In the genomic region with DNA sequence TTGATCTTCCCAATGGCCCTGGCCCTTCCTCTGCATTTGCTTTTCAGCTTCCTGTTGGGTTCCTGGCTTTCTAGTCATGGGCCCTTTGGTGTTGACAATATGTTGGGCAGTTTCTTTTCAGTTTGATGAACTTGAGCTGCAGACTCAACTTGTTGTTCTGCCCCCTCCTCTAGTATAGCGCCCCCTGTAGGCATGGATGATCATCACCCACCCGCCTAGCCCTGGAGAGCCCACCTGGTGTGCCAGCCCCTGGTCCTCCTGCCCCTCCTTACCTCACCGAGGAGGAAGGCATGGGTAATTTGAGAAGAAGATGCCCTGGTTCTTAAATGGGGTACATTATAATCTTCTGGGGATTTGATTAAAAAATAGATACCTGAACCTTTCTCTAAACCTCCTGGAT, we compare ENCODE assay signal across 3 cellular contexts.
TF ChIP-seq lines count a peak whose summit lies in the region.

No MANE protein-coding gene starts in this region.

TF ChIP-seq in SK-N-SH, 30 proteins besides CTCF, POLR2A, EP300 and RAD21:
- TF ChIP-seq, protein P1, sequence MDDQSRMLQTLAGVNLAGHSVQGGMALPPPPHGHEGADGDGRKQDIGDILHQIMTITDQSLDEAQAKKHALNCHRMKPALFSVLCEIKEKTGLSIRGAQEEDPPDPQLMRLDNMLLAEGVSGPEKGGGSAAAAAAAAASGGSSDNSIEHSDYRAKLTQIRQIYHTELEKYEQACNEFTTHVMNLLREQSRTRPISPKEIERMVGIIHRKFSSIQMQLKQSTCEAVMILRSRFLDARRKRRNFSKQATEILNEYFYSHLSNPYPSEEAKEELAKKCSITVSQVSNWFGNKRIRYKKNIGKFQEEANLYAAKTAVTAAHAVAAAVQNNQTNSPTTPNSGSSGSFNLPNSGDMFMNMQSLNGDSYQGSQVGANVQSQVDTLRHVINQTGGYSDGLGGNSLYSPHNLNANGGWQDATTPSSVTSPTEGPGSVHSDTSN (IDR thresholded peaks at IDR 0.05), result no peak
- no peak for TF ChIP-seq YY1 (IDR thresholded peaks at IDR 0.05; ENCODE audit: low read depth)
- no peak for TF ChIP-seq MEF2A (IDR thresholded peaks at IDR 0.05; ENCODE audit: borderline replicate concordance, low read depth)
- no peak for TF ChIP-seq SMC3 (IDR thresholded peaks at IDR 0.05; ENCODE audit: low read depth, low read length)
- TF ChIP-seq ELF1 (IDR thresholded peaks at IDR 0.05), result no peak
- TF ChIP-seq, protein P2, sequence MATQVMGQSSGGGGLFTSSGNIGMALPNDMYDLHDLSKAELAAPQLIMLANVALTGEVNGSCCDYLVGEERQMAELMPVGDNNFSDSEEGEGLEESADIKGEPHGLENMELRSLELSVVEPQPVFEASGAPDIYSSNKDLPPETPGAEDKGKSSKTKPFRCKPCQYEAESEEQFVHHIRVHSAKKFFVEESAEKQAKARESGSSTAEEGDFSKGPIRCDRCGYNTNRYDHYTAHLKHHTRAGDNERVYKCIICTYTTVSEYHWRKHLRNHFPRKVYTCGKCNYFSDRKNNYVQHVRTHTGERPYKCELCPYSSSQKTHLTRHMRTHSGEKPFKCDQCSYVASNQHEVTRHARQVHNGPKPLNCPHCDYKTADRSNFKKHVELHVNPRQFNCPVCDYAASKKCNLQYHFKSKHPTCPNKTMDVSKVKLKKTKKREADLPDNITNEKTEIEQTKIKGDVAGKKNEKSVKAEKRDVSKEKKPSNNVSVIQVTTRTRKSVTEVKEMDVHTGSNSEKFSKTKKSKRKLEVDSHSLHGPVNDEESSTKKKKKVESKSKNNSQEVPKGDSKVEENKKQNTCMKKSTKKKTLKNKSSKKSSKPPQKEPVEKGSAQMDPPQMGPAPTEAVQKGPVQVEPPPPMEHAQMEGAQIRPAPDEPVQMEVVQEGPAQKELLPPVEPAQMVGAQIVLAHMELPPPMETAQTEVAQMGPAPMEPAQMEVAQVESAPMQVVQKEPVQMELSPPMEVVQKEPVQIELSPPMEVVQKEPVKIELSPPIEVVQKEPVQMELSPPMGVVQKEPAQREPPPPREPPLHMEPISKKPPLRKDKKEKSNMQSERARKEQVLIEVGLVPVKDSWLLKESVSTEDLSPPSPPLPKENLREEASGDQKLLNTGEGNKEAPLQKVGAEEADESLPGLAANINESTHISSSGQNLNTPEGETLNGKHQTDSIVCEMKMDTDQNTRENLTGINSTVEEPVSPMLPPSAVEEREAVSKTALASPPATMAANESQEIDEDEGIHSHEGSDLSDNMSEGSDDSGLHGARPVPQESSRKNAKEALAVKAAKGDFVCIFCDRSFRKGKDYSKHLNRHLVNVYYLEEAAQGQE (IDR thresholded peaks at IDR 0.05; ENCODE audit: low read depth, low read length), result no peak
- TF ChIP-seq NFIC (IDR thresholded peaks at IDR 0.05; ENCODE audit: borderline replicate concordance), result no peak

TF ChIP-seq in SK-N-SH treated with all-trans-retinoic acid at 6 μM for 48 hours, 23 proteins besides CTCF, POLR2A, EP300 and RAD21 (continued from another document and continues in another):
- TF ChIP-seq, protein P3, sequence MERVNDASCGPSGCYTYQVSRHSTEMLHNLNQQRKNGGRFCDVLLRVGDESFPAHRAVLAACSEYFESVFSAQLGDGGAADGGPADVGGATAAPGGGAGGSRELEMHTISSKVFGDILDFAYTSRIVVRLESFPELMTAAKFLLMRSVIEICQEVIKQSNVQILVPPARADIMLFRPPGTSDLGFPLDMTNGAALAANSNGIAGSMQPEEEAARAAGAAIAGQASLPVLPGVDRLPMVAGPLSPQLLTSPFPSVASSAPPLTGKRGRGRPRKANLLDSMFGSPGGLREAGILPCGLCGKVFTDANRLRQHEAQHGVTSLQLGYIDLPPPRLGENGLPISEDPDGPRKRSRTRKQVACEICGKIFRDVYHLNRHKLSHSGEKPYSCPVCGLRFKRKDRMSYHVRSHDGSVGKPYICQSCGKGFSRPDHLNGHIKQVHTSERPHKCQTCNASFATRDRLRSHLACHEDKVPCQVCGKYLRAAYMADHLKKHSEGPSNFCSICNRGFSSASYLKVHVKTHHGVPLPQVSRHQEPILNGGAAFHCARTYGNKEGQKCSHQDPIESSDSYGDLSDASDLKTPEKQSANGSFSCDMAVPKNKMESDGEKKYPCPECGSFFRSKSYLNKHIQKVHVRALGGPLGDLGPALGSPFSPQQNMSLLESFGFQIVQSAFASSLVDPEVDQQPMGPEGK (CRISPR knock-in tag; IDR thresholded peaks at IDR 0.05; ENCODE audit: borderline replicate concordance), result no peak
- TF ChIP-seq TOX (CRISPR knock-in tag; IDR thresholded peaks at IDR 0.05; ENCODE audit: borderline replicate concordance) (no peak), ZFP3 (CRISPR knock-in tag; IDR thresholded peaks at IDR 0.05) (no peak), CSDC2 (CRISPR knock-in tag; IDR thresholded peaks at IDR 0.05) (no peak), ISL1 (CRISPR knock-in tag; IDR thresholded peaks at IDR 0.05) (no peak), SNAI2 (CRISPR knock-in tag; IDR thresholded peaks at IDR 0.05) (no peak), ZFP30 (CRISPR knock-in tag; IDR thresholded peaks at IDR 0.05) (no peak), ZNF8 (CRISPR knock-in tag; IDR thresholded peaks at IDR 0.05) (no peak), GLIS3 (CRISPR knock-in tag; IDR thresholded peaks at IDR 0.05) (no peak), TCF4 (CRISPR knock-in tag; IDR thresholded peaks at IDR 0.05; ENCODE audit: borderline replicate concordance) (no peak), PPARA (CRISPR knock-in tag; IDR thresholded peaks at IDR 0.05; ENCODE audit: borderline replicate concordance) (no peak), ZC3H10 (CRISPR knock-in tag; IDR thresholded peaks at IDR 0.05) (no peak)
- TF ChIP-seq, protein P4, sequence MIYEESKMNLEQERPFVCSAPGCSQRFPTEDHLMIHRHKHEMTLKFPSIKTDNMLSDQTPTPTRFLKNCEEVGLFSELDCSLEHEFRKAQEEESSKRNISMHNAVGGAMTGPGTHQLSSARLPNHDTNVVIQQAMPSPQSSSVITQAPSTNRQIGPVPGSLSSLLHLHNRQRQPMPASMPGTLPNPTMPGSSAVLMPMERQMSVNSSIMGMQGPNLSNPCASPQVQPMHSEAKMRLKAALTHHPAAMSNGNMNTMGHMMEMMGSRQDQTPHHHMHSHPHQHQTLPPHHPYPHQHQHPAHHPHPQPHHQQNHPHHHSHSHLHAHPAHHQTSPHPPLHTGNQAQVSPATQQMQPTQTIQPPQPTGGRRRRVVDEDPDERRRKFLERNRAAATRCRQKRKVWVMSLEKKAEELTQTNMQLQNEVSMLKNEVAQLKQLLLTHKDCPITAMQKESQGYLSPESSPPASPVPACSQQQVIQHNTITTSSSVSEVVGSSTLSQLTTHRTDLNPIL (CRISPR knock-in tag; IDR thresholded peaks at IDR 0.05; ENCODE audit: low read depth), result no peak
- TF ChIP-seq, protein P5, sequence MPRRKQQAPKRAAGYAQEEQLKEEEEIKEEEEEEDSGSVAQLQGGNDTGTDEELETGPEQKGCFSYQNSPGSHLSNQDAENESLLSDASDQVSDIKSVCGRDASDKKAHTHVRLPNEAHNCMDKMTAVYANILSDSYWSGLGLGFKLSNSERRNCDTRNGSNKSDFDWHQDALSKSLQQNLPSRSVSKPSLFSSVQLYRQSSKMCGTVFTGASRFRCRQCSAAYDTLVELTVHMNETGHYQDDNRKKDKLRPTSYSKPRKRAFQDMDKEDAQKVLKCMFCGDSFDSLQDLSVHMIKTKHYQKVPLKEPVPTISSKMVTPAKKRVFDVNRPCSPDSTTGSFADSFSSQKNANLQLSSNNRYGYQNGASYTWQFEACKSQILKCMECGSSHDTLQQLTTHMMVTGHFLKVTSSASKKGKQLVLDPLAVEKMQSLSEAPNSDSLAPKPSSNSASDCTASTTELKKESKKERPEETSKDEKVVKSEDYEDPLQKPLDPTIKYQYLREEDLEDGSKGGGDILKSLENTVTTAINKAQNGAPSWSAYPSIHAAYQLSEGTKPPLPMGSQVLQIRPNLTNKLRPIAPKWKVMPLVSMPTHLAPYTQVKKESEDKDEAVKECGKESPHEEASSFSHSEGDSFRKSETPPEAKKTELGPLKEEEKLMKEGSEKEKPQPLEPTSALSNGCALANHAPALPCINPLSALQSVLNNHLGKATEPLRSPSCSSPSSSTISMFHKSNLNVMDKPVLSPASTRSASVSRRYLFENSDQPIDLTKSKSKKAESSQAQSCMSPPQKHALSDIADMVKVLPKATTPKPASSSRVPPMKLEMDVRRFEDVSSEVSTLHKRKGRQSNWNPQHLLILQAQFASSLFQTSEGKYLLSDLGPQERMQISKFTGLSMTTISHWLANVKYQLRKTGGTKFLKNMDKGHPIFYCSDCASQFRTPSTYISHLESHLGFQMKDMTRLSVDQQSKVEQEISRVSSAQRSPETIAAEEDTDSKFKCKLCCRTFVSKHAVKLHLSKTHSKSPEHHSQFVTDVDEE (CRISPR knock-in tag; IDR thresholded peaks at IDR 0.05), result no peak

TF ChIP-seq in WTC11, 78 proteins besides CTCF, POLR2A, EP300 and RAD21 (continued from another document):
- TF ChIP-seq RELA (CRISPR knock-in tag; IDR thresholded peaks at IDR 0.05; ENCODE audit: borderline replicate concordance), result no peak
